In genomic region chr21:44671911-44672310, GRCh38 we compare ENCODE assay signal across 10 cellular contexts. TPM values are rescaled to one million over a fixed set of nuclear protein-coding genes. Genes with fewer than 3 reads are reported as not detected.
"Had no signal": no experiment of that assay in that cellular context is flagged by ENCODE, and none has a peak within 500 bp of the region (broad histone marks: within the 10 kb centered on the region; RNA-seq: fewer than 3 reads in every experiment).

No MANE protein-coding gene starts in this region.

- H3K9ac ChIP-seq: GM23248, KMS-11 had no signal

- H3K4me1 ChIP-seq: HAP-1 had no signal

- FAIRE-seq: HTR-8/SVneo had no signal

- H2AFZ ChIP-seq: GM23248 had no signal

- H3K4me2 ChIP-seq: KMS-11 had no signal

- ATAC-seq: HCT116 had no signal

- H3K4me3 ChIP-seq: GM23248, HAP-1 had no signal

- H3K36me3 ChIP-seq: HAP-1 had no signal

- H3K27ac ChIP-seq: GM23248, KMS-11 had no signal

- DNase-seq: GM23248, GOT3, H7 had no signal

RNA-seq across cellular contexts. Expression of gene KRTAP12-2, which starts 5.2 kb away (rescaled TPM):
- total RNA-seq: GM23248, H4, H7, HT-29 had no signal
- polyA plus RNA-seq: GM23248, IgD-negative memory B cell had no signal

RNA-seq across cellular contexts. Expression of gene KRTAP12-1, which starts 10.1 kb away (rescaled TPM):
- total RNA-seq: GM23248, H4, HT-29 had no signal
- polyA plus RNA-seq: GM23248, IgD-negative memory B cell had no signal

RNA-seq across cellular contexts. Expression of gene KRTAP12-3, which starts 14.2 kb away (rescaled TPM):
- total RNA-seq: GM23248, H4, H7, HT-29 had no signal
- polyA plus RNA-seq: GM23248, IgD-negative memory B cell had no signal

RNA-seq across cellular contexts. Expression of gene KRTAP12-4, which starts 17.5 kb away (rescaled TPM):
- total RNA-seq: GM23248, H4, H7, HT-29 had no signal
- polyA plus RNA-seq: GM23248, IgD-negative memory B cell had no signal

RNA-seq across cellular contexts. Expression of gene KRTAP10-12, which starts 25.1 kb away (rescaled TPM):
- total RNA-seq: GM23248, H4, H7, HT-29 had no signal
- polyA plus RNA-seq: GM23248, IgD-negative memory B cell had no signal
